In the genomic region with DNA sequence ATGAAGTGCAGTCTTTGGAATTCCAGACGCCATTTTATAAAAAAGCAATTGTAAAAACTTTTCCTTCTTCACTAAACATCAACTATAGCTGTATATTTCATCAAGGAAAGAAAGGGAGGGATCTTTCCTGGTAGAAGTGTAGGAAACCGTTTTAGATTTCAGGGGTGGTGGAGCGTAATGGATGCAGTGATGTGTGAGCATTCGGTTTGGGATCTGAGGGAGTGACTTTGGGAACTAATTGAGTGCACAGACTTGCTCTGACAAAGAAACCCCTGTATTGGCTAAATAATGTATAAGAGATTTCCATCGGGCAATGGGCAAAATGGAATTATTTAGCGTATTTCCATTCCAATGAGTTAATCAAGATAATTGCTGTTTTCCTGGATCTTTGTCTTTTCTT, we compare ENCODE assay signal across 24 cellular contexts.
DNase-seq lines count a peak whose midpoint lies in the region; ATAC-seq and TF ChIP-seq lines count a peak whose summit lies in the region.
"Had no signal": no experiment of that assay in that cellular context is flagged by ENCODE, and none has a peak within 500 bp of the region (broad histone marks: within the 10 kb centered on the region; RNA-seq: fewer than 3 reads in every experiment).

No MANE protein-coding gene starts in this region.

- H3K9me3 ChIP-seq in neural progenitor cell (ENCODE audit: low read depth) = no peaks in the 10 kb centered on the region
- H3K9me3 ChIP-seq: A549; BE2C; BLaER1 treated with 17β-estradiol and CSF1 and Interleukin-3, amounts not matched to agents 10 nM and 100 nM; HAP-1 had no signal

- H3K4me1 ChIP-seq in neural progenitor cell = peaks cover 6% of the 10 kb centered on the region
- H3K4me1 ChIP-seq: A549; BLaER1 treated with 17β-estradiol and CSF1 and Interleukin-3, amounts not matched to agents 10 nM and 100 nM; HAP-1 had no signal

- no peak for ATAC-seq in GM18907 (IDR thresholded peaks at IDR 0.05; ENCODE audit: unreplicated experiment)
- ATAC-seq in activated CD8-positive, alpha-beta memory T cell treated with anti-CD3 and anti-CD28 coated beads, Interleukin-2, amount 10 ng/mL, durations not matched to agents 7 days and 5 days = no peak
- ATAC-seq: A549, GM12878 had no signal

- peaks cover 17% of the 10 kb centered on the region for H3K36me3 Mint-ChIP-seq in neural progenitor cell
- no peaks in the 10 kb centered on the region for H3K36me3 Mint-ChIP-seq in activated CD8-positive, alpha-beta memory T cell treated with anti-CD3 and anti-CD28 coated beads, Interleukin-2, amount 10 ng/mL, durations not matched to agents 7 days and 5 days
- H3K36me3 Mint-ChIP-seq: CD14-positive monocyte; CD8-positive, alpha-beta memory T cell had no signal

- no peak overlapping the region for H2AFZ ChIP-seq in neural progenitor cell (replicated peaks)

- no peak overlapping the region for H3K4me3 Mint-ChIP-seq in neural progenitor cell
- no peak overlapping the region for H3K4me3 Mint-ChIP-seq in activated CD8-positive, alpha-beta memory T cell treated with anti-CD3 and anti-CD28 coated beads, Interleukin-2, amount 10 ng/mL, durations not matched to agents 7 days and 5 days
- H3K4me3 Mint-ChIP-seq: CD14-positive monocyte; CD4-positive, alpha-beta T cell; CD8-positive, alpha-beta memory T cell; HFFc6 had no signal

- no peak overlapping the region for H3K4me3 ChIP-seq in neural progenitor cell
- H3K4me3 ChIP-seq: A549; BLaER1 treated with 17β-estradiol and CSF1 and Interleukin-3, amounts not matched to agents 10 nM and 100 nM; GM12878; HAP-1 had no signal

- no peaks in the 10 kb centered on the region for H3K79me2 ChIP-seq in neural progenitor cell (ENCODE audit: low read depth)

- peak overlapping the region; percentile 8 for H3K4me2 ChIP-seq in neural progenitor cell
- H3K4me2 ChIP-seq: A549; BLaER1 treated with 17β-estradiol and CSF1 and Interleukin-3, amounts not matched to agents 10 nM and 100 nM had no signal

- H3K27ac ChIP-seq in neural progenitor cell = no peak overlapping the region
- H3K27ac ChIP-seq: A549; BLaER1 treated with 17β-estradiol and CSF1 and Interleukin-3, amounts not matched to agents 10 nM and 100 nM had no signal

- H3K9ac ChIP-seq in neural progenitor cell = no peak overlapping the region
- H3K9ac ChIP-seq: BLaER1 treated with 17β-estradiol and CSF1 and Interleukin-3, amounts not matched to agents 10 nM and 100 nM had no signal

- no peaks in the 10 kb centered on the region for H3F3A ChIP-seq in neural progenitor cell (ENCODE audit: low read depth)

- H3K4me1 Mint-ChIP-seq in neural progenitor cell = peaks cover 7% of the 10 kb centered on the region
- H3K4me1 Mint-ChIP-seq in activated CD8-positive, alpha-beta memory T cell treated with anti-CD3 and anti-CD28 coated beads, Interleukin-2, amount 10 ng/mL, durations not matched to agents 7 days and 5 days = no peaks in the 10 kb centered on the region
- H3K4me1 Mint-ChIP-seq: CD14-positive monocyte; CD8-positive, alpha-beta memory T cell had no signal

- CTCF ChIA-PET in activated CD8-positive, alpha-beta memory T cell treated with anti-CD3 and anti-CD28 coated beads, Interleukin-2, amount 10 ng/mL, durations not matched to agents 7 days and 5 days (lab: Charles Lee) = no interaction called here

- no peak overlapping the region for H3K27ac Mint-ChIP-seq in neural progenitor cell
- no peak overlapping the region for H3K27ac Mint-ChIP-seq in activated CD8-positive, alpha-beta memory T cell treated with anti-CD3 and anti-CD28 coated beads, Interleukin-2, amount 10 ng/mL, durations not matched to agents 7 days and 5 days
- H3K27ac Mint-ChIP-seq: CD14-positive monocyte; CD4-positive, alpha-beta T cell; CD8-positive, alpha-beta memory T cell; HFFc6 had no signal

- no peaks in the 10 kb centered on the region for H4K20me1 ChIP-seq in neural progenitor cell (ENCODE audit: low read depth)
- H4K20me1 ChIP-seq: BLaER1 treated with 17β-estradiol and CSF1 and Interleukin-3, amounts not matched to agents 10 nM and 100 nM had no signal

- H3K9me3 Mint-ChIP-seq in neural progenitor cell = no peaks in the 10 kb centered on the region
- H3K9me3 Mint-ChIP-seq in activated CD8-positive, alpha-beta memory T cell treated with anti-CD3 and anti-CD28 coated beads, Interleukin-2, amount 10 ng/mL, durations not matched to agents 7 days and 5 days (ENCODE audit: low read depth) = no peaks in the 10 kb centered on the region
- H3K9me3 Mint-ChIP-seq: CD14-positive monocyte; CD4-positive, alpha-beta T cell; CD8-positive, alpha-beta memory T cell; HFFc6 had no signal

- H3K27me3 ChIP-seq in neural progenitor cell = no peaks in the 10 kb centered on the region
- H3K27me3 ChIP-seq: BE2C; BLaER1 treated with 17β-estradiol and CSF1 and Interleukin-3, amounts not matched to agents 10 nM and 100 nM had no signal

- DNase-seq in astrocyte of the hippocampus (ENCODE audit: low read depth, low spot score) (peak; percentile 53), kidney glomerular epithelial cell (lab: John Stamatoyannopoulos, UW) (peak; percentile 5), neural progenitor cell (ENCODE audit: low spot score) (peak; percentile 17), retina (peak; percentile 85), activated gamma-delta T cell (lab: John Stamatoyannopoulos, UW) (no peak)
- no peak for DNase-seq in activated CD8-positive, alpha-beta memory T cell treated with anti-CD3 and anti-CD28 coated beads, Interleukin-2, amount 10 ng/mL, durations not matched to agents 7 days and 5 days
- DNase-seq: 8988T; ACHN; AML-193; BE2C; CD4-positive, alpha-beta T cell; CD8-positive, alpha-beta memory T cell; DMS 273 treated with DMSO at 0.1 percent for 48 hours; DMS79; EL; GDM1; GOT3; HFFc6 had no signal

- no peaks in the 10 kb centered on the region for H3K36me3 ChIP-seq in neural progenitor cell

- no peak for TF ChIP-seq CTCF in neural progenitor cell (IDR thresholded peaks at IDR 0.05)

- H3K27me3 Mint-ChIP-seq in neural progenitor cell (ENCODE audit: insufficient read depth, low read depth) = peaks cover 2% of the 10 kb centered on the region
- peaks cover 20% of the 10 kb centered on the region for H3K27me3 Mint-ChIP-seq in activated CD8-positive, alpha-beta memory T cell treated with anti-CD3 and anti-CD28 coated beads, Interleukin-2, amount 10 ng/mL, durations not matched to agents 7 days and 5 days

Comparison
In these comparisons a context has a peak if more than half of its experiments do, and no peak if none do; other contexts are left out.
1. DNase-seq: peak in astrocyte of the hippocampus (single experiment), kidney glomerular epithelial cell (single experiment), neural progenitor cell (single experiment) and retina (single experiment); none in activated gamma-delta T cell (single experiment) and activated CD8-positive, alpha-beta memory T cell treated with anti-CD3 and anti-CD28 coated beads, Interleukin-2, amount 10 ng/mL, durations not matched to agents 7 days and 5 days (single experiment).